Comparison of ENCODE assay signal across 1 cellular context in the genomic region with DNA sequence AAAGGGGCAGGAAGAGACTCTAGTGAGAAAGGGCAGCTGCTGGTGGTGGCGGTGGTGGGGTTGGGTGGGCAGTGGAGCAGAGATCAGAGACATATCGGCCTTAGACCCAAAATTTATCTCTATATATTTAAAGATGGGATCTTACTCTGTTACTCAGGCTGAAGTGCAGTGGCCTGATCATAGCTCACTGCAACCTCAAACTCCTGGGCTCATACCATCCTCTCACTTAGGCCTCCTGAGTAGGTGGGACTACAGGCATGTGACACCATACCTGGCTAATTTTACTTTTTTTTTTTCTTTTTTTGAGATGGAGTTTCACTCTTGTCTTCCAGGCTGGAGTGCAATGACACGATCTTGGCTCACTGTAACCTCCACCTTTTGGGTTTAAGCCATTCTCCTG.
TF ChIP-seq lines count a peak whose summit lies in the region.

No MANE protein-coding gene starts in this region.

TF ChIP-seq in GM12878, 131 proteins besides CTCF, POLR2A, EP300 and RAD21:
- TF ChIP-seq NBN (IDR thresholded peaks at IDR 0.05) (0 out of 2 replicates have a peak, but pooled peaks have one; percentile 20), HDGF (IDR thresholded peaks at IDR 0.05) (peak; percentile 36; the same call in 1 of the 2 replicates), SMC3 (IDR thresholded peaks at IDR 0.05; ENCODE audit: borderline replicate concordance, low read length) (no peak), MTA3 (IDR thresholded peaks at IDR 0.05; ENCODE audit: borderline replicate concordance, low read length) (no peak)
- TF ChIP-seq, protein P1, sequence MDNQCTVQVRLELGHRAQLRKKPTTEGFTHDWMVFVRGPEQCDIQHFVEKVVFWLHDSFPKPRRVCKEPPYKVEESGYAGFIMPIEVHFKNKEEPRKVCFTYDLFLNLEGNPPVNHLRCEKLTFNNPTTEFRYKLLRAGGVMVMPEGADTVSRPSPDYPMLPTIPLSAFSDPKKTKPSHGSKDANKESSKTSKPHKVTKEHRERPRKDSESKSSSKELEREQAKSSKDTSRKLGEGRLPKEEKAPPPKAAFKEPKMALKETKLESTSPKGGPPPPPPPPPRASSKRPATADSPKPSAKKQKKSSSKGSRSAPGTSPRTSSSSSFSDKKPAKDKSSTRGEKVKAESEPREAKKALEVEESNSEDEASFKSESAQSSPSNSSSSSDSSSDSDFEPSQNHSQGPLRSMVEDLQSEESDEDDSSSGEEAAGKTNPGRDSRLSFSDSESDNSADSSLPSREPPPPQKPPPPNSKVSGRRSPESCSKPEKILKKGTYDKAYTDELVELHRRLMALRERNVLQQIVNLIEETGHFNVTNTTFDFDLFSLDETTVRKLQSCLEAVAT (IDR thresholded peaks at IDR 0.05) = 0 out of 2 replicates have a peak, but pooled peaks have one; percentile 23
